Comparison of ENCODE assay signal across 10 cellular contexts in genomic region chr14:65169351-65169750, GRCh38.
DNase-seq lines count a peak whose midpoint lies in the region; ATAC-seq, FAIRE-seq and TF ChIP-seq lines count a peak whose summit lies in the region.
"Had no signal": no experiment of that assay in that cellular context is flagged by ENCODE, and none has a peak within 500 bp of the region (broad histone marks: within the 10 kb centered on the region; RNA-seq: fewer than 3 reads in every experiment).

No MANE protein-coding gene starts in this region.

- no peaks in the 10 kb centered on the region for H3K9me3 Mint-ChIP-seq in chondrocyte (ENCODE audit: low read depth)

- peaks cover 47% of the 10 kb centered on the region for H3K4me1 ChIP-seq in KMS-11 (ENCODE audit: low read depth, poor library complexity, severe bottlenecking)

- peaks cover 5% of the 10 kb centered on the region for H3K27me3 Mint-ChIP-seq in chondrocyte (ENCODE audit: low read depth)

- peaks cover 20% of the 10 kb centered on the region for H3K4me1 Mint-ChIP-seq in chondrocyte (ENCODE audit: low read depth)

- H3K27me3 ChIP-seq in KMS-11 (ENCODE audit: insufficient read depth, low read depth): no peaks in the 10 kb centered on the region

- ATAC-seq in GM21717 (IDR thresholded peaks at IDR 0.05; ENCODE audit: unreplicated experiment) (peak; percentile 67), left lobe of liver (no peak)

- no peaks in the 10 kb centered on the region for H4K20me1 ChIP-seq in KMS-11 (ENCODE audit: insufficient read depth)

- peak; percentile 75 for TF ChIP-seq POLR2A in GM12892 (IDR thresholded peaks at IDR 0.05; ENCODE audit: low read depth, low read length)

- no peak overlapping the region; the same call in 1 of the 2 replicates for H3K9ac ChIP-seq in KMS-11

- peak overlapping the region; percentile 59 for H3K4me2 ChIP-seq in KMS-11

- in situ Hi-C loops in G401 (cut with HindIII; ENCODE audit: low sequenced_read_pairs): no loop called here

- no peak overlapping the region for H3K4me3 Mint-ChIP-seq in chondrocyte (ENCODE audit: unreplicated experiment)

- no peaks in the 10 kb centered on the region for H3K36me3 Mint-ChIP-seq in chondrocyte (ENCODE audit: low read depth)

- no peaks in the 10 kb centered on the region for H3K36me3 ChIP-seq in KMS-11 (ENCODE audit: insufficient read depth)

- H3K79me2 ChIP-seq in KMS-11 (ENCODE audit: insufficient read depth, low read depth): no peaks in the 10 kb centered on the region

- peak overlapping the region; percentile 73 for H3K27ac ChIP-seq in KMS-11
- H3K27ac ChIP-seq: HL-60 had no signal

- DNase-seq in GM12892 (ENCODE audit: insufficient read length): peak; percentile 52
- DNase-seq in head of caudate nucleus: peak in 30 of 42 donors; percentile 17 to 83 (median 54)
- no peak for DNase-seq in chondrocyte (ENCODE audit: low spot score)
- no peak for DNase-seq in G401 (ENCODE audit: low spot score)
- DNase-seq in left lobe of liver (ENCODE audit: low spot score): no peak
- no peak for DNase-seq in NCI-H2171 treated with DMSO at 0.1 percent for 48 hours (lab: John Stamatoyannopoulos, UW)

- H2AFZ ChIP-seq in KMS-11 (ENCODE audit: low read depth): peak overlapping the region; percentile 31; the same call in 1 of the 2 replicates

- no peak overlapping the region for H3K4me3 ChIP-seq in KMS-11 (IDR thresholded peaks at IDR 0.05; ENCODE audit: insufficient read depth, low read depth, low read length)

- H3K27ac Mint-ChIP-seq in chondrocyte (ENCODE audit: unreplicated experiment): no peak overlapping the region

- intact Hi-C loops in head of caudate nucleus (cut with DNase I): loop anchor here (5.0 to 10.0 kb wide), 4 partner anchors 55 to 243 kb away; partner anchors contain the start of gene FUT8

- TF ChIP-seq CTCF in KMS-11 (conservative IDR thresholded peaks at IDR 0.05; ENCODE audit: low read depth, low read length) (no peak), chondrocyte (IDR thresholded peaks at IDR 0.05) (no peak)

- FAIRE-seq in GM12892 (lab: Jason Lieb, UNC): peak; percentile 90
- FAIRE-seq: endometrium had no signal

Comparison
In these comparisons a context has a peak if more than half of its experiments do, and no peak if none do; other contexts are left out.
1. DNase-seq: peak in GM12892 (single experiment) and head of caudate nucleus (30 of 42); none in chondrocyte (single experiment), G401 (single experiment), left lobe of liver (single experiment) and NCI-H2171 treated with DMSO at 0.1 percent for 48 hours (single experiment).